In the genomic region with DNA sequence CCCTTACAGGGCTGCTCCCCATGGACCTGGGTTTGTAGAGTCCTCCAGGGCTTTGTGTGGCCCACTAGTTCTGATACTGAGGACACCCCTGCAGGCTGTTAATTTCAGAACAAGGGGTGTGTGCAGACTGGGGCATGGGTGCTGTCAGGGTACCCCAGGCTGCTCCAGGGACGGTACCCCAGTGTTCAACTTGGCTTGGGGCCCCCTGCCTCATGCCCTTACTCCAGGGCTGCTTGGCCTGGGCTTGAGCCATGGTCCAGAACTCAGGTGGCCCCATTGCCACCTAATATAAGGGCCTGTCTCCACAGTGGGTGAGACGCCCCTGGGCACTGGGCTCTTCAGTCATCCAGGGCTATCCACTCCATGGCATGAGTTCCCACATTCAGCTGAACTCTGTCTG, we compare ENCODE assay signal across 13 cellular contexts.
A peak's percentile ranks its signal among the peaks of the same experiment; 100 is the strongest.
DNase-seq lines count a peak whose midpoint lies in the region; ATAC-seq and TF ChIP-seq lines count a peak whose summit lies in the region.
"Had no signal": no experiment of that assay in that cellular context is flagged by ENCODE, and none has a peak within 500 bp of the region (broad histone marks: within the 10 kb centered on the region; RNA-seq: fewer than 3 reads in every experiment).

No MANE protein-coding gene starts in this region.

- H3K27me3 ChIP-seq in OCI-LY3 (ENCODE audit: low read depth, low read length) (no peaks in the 10 kb centered on the region), parathyroid adenoma (ENCODE audit: control insufficient read depth, insufficient read depth, low read length) (no peaks in the 10 kb centered on the region)

- H3K79me2 ChIP-seq in OCI-LY3 (ENCODE audit: low read length) (peaks cover 77% of the 10 kb centered on the region), parathyroid adenoma (peaks cover 12% of the 10 kb centered on the region)

- H3K4me2 ChIP-seq in OCI-LY3 (ENCODE audit: low read length) (peak overlapping the region; percentile 89), parathyroid adenoma (ENCODE audit: low read length) (peak overlapping the region; percentile 91)

- H3K36me3 Mint-ChIP-seq in activated T-cell treated with anti-CD3 and anti-CD28 coated beads, Interleukin-2, amount 50 U/mL, for 24 hours (ENCODE audit: low read depth), result peaks cover 68% of the 10 kb centered on the region
- H3K36me3 Mint-ChIP-seq in effector memory CD8-positive, alpha-beta T cell (ENCODE audit: insufficient read depth), result peaks cover 15% of the 10 kb centered on the region

- no peak overlapping the region for H2AFZ ChIP-seq in OCI-LY3 (ENCODE audit: low read depth, low read length)
- H2AFZ ChIP-seq in parathyroid adenoma, result no peak overlapping the region

- no peaks in the 10 kb centered on the region for H3K27me3 Mint-ChIP-seq in activated T-cell treated with anti-CD3 and anti-CD28 coated beads, Interleukin-2, amount 50 U/mL, for 24 hours
- no peaks in the 10 kb centered on the region for H3K27me3 Mint-ChIP-seq in effector memory CD8-positive, alpha-beta T cell

- peak overlapping the region; percentile 47 for H3K27ac Mint-ChIP-seq in activated T-cell treated with anti-CD3 and anti-CD28 coated beads, Interleukin-2, amount 50 U/mL, for 24 hours
- no peak overlapping the region for H3K27ac Mint-ChIP-seq in effector memory CD8-positive, alpha-beta T cell

- ATAC-seq in effector memory CD8-positive, alpha-beta T cell (replicated peaks), result no peak
- ATAC-seq in GM18517 (IDR thresholded peaks at IDR 0.05; ENCODE audit: unreplicated experiment), result no peak
- ATAC-seq: activated naive CD4-positive, alpha-beta T cell treated with anti-CD3 and anti-CD28 coated beads, Interleukin-2, amount 50 U/mL, for 72 hours had no signal

- H3K4me1 ChIP-seq in OCI-LY3 (ENCODE audit: low read length), result peaks cover 12% of the 10 kb centered on the region
- H3K4me1 ChIP-seq in parathyroid adenoma, result peaks cover 6% of the 10 kb centered on the region

- H3K4me3 ChIP-seq in OCI-LY3 (ENCODE audit: low read length) (peak overlapping the region; percentile 86), parathyroid adenoma (ENCODE audit: low read depth, low read length) (no peak overlapping the region)

- no peak for DNase-seq in activated T-cell treated with anti-CD3 and anti-CD28 coated beads, Interleukin-2, amount 50 U/mL, for 24 hours
- no peak for DNase-seq in activated T-cell treated with anti-CD3 and anti-CD28 coated beads, Interleukin-2, amount 50 U/mL, for 1 hour
- DNase-seq in effector memory CD8-positive, alpha-beta T cell, result no peak
- DNase-seq in NCI-H524 treated with DMSO at 0.1 percent for 48 hours (lab: John Stamatoyannopoulos, UW), result no peak
- no peak for DNase-seq in stimulated activated CD8-positive, alpha-beta memory T cell treated with anti-CD3 and anti-CD28 coated beads, Interleukin-4, amount 100 ng/mL, for 48 hours
- DNase-seq: activated CD4-positive, CD25-positive, alpha-beta regulatory T cell treated with anti-CD3 and anti-CD28 coated beads, Interleukin-2, amount 50 U/mL, for 72 hours; DMS79 treated with DMSO at 0.1 percent for 48 hours; NCI-H446; Right ventricle myocardium superior had no signal

- TF ChIP-seq CTCF in OCI-LY3 (IDR thresholded peaks at IDR 0.05; ENCODE audit: low read depth, low read length) (no peak), parathyroid adenoma (IDR thresholded peaks at IDR 0.05) (no peak)

- H3K4me1 Mint-ChIP-seq in activated T-cell treated with anti-CD3 and anti-CD28 coated beads, Interleukin-2, amount 50 U/mL, for 24 hours (ENCODE audit: low read depth), result peaks cover 42% of the 10 kb centered on the region
- peaks cover 19 to 30% of the 10 kb centered on the region in 2 donors for H3K4me1 Mint-ChIP-seq in effector memory CD8-positive, alpha-beta T cell (ENCODE audit: low read depth in 2 of 2)

- H3K36me3 ChIP-seq in OCI-LY3 (replicated peaks; ENCODE audit: low read depth, low read length), result peaks cover 12% of the 10 kb centered on the region
- no peaks in the 10 kb centered on the region for H3K36me3 ChIP-seq in parathyroid adenoma (ENCODE audit: control insufficient read depth, insufficient read depth, low read length)

- H3K9me3 ChIP-seq in OCI-LY3 (ENCODE audit: insufficient read depth, low read length), result no peaks in the 10 kb centered on the region
- H3K9me3 ChIP-seq in parathyroid adenoma (ENCODE audit: control insufficient read depth, low read length), result no peaks in the 10 kb centered on the region

- peaks cover 20% of the 10 kb centered on the region for H4K20me1 ChIP-seq in OCI-LY3 (ENCODE audit: insufficient read depth, low read length)

- peak overlapping the region; percentile 93 for H3K4me3 Mint-ChIP-seq in activated T-cell treated with anti-CD3 and anti-CD28 coated beads, Interleukin-2, amount 50 U/mL, for 24 hours
- H3K4me3 Mint-ChIP-seq in effector memory CD8-positive, alpha-beta T cell, result peak overlapping the region; percentile 82 to 90

- no peaks in the 10 kb centered on the region for H3K9me3 Mint-ChIP-seq in activated T-cell treated with anti-CD3 and anti-CD28 coated beads, Interleukin-2, amount 50 U/mL, for 24 hours
- H3K9me3 Mint-ChIP-seq in effector memory CD8-positive, alpha-beta T cell, result no peaks in the 10 kb centered on the region
- H3K9me3 Mint-ChIP-seq: activated naive CD4-positive, alpha-beta T cell treated with anti-CD3 and anti-CD28 coated beads, Interleukin-2, amount 50 U/mL, for 72 hours had no signal

- no peak overlapping the region for H3K9ac ChIP-seq in OCI-LY3 (ENCODE audit: low read length)
- H3K9ac ChIP-seq in parathyroid adenoma, result no peak overlapping the region

- H3K27ac ChIP-seq in OCI-LY3 (ENCODE audit: low read length), result no peak overlapping the region
- no peak overlapping the region for H3K27ac ChIP-seq in parathyroid adenoma
